In genomic region chr3:103297502-103297901, GRCh38 we compare ENCODE assay signal across 4 cellular contexts.
DNase-seq lines count a peak whose midpoint lies in the region; ATAC-seq, FAIRE-seq and TF ChIP-seq lines count a peak whose summit lies in the region.
"Not testable (repeated sequence)": the region's sequence is repeated elsewhere in the genome, so short reads cannot be mapped to it uniquely, and the experiment has no call there.

No MANE protein-coding gene starts in this region.

- FAIRE-seq in kidney (lab: Jason Lieb, UNC): not testable (repeated sequence)

- H3K9ac ChIP-seq in kidney (ENCODE audit: low read length in 2 of 2): not testable (repeated sequence)

- not testable (repeated sequence) for H3K4me1 ChIP-seq in kidney (ENCODE audit: control insufficient read depth in 1 of 2, insufficient read depth in 1 of 2, low read depth in 1 of 2, low read length in 2 of 2)

- not testable (repeated sequence) for H3K27ac ChIP-seq in kidney (ENCODE audit: low read depth in 2 of 2, low read length in 2 of 2)

- intact Hi-C loops in Right ventricle myocardium inferior (cut with DNase I); Right ventricle myocardium superior (cut with DNase I); kidney (cut with DNase I); posterior vena cava (cut with DNase I): not testable (repeated sequence)

- H3K9me3 ChIP-seq in kidney (ENCODE audit: control insufficient read depth in 1 of 2, low read length in 2 of 2): not testable (repeated sequence)

- not testable (repeated sequence) for H3K36me3 ChIP-seq in kidney (ENCODE audit: control insufficient read depth in 1 of 2, insufficient read depth in 2 of 2, low read length in 2 of 2)

- TF ChIP-seq CTCF in kidney (IDR thresholded peaks at IDR 0.05; ENCODE audit: borderline replicate concordance, extremely low read depth, insufficient read depth): not testable (repeated sequence)

- ATAC-seq in Right ventricle myocardium inferior; Right ventricle myocardium superior (ENCODE audit: poor library complexity): not testable (repeated sequence)

- H3K4me3 ChIP-seq in kidney (ENCODE audit: low read length in 2 of 2): not testable (repeated sequence)

- DNase-seq in Right ventricle myocardium inferior (ENCODE audit: missing footprints) (peak; percentile 66), Right ventricle myocardium superior (peak; percentile 27), kidney (peak; percentile 20), posterior vena cava (ENCODE audit: low spot score) (peak; percentile 64)
